In the genomic region with DNA sequence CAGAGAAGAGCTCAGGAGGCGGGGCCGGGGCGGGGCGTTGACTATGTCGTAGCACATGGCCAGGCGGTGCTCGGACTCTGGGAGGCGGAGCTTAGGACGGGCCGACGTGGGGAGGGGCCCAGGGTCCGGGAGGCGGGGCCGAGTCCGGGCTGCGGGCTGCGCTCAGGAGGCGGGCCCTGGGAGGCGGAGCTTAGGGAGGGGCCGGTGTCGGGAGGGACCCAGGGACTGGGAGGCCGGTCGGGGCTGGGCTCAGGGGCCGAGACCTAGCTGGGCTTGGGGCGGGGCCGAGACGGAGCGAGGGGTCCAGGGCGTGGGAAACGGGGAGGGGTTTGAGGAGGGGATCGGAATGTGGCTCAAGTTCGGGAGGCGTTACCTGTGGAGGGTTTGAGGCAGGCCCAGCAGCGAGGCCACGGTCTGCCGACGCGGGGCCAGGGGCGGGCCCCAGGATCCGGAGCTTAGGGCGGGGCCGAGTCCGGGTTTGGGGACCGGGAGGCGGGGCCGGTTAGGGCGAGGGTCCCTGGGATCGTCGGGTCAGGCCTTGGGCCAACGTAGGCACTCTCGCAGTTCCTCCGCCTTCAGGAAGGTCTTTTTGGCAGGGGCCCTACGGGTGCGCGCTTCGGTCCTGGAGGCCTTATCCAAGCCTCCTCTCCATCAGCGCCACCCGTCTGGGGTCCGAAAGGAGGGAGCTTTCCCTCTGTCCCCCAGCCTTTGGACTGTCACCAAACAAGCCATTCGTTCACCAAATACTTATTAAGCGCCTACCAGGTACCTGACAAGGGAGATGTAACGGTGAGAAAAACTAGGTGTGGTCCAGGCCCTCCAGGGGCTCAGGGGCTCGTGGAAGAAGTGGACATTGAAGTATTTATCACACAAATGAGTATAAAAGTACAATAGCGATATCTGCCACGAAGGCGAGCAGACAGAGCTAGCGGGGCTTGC, we compare ENCODE assay signal across 9 cellular contexts. TPM values are rescaled to one million over a fixed set of nuclear protein-coding genes. Genes with fewer than 3 reads are reported as not detected.
DNase-seq lines count a peak whose midpoint lies in the region; ATAC-seq and TF ChIP-seq lines count a peak whose summit lies in the region.
"Not testable (repeated sequence)": the region's sequence is repeated elsewhere in the genome, so short reads cannot be mapped to it uniquely, and the experiment has no call there.
"Had no signal": no experiment of that assay in that cellular context is flagged by ENCODE, and none has a peak within 500 bp of the region (broad histone marks: within the 10 kb centered on the region; RNA-seq: fewer than 3 reads in every experiment).

No MANE protein-coding gene starts in this region.

- H3K9me3 ChIP-seq in iPS-18c (ENCODE audit: control insufficient read depth, insufficient read depth, low read length); thoracic aorta: not testable (repeated sequence)

- ATAC-seq in HG03135 (IDR thresholded peaks at IDR 0.05; ENCODE audit: unreplicated experiment), result peak; percentile 72
- ATAC-seq in thoracic aorta (ENCODE audit: insufficient number of reproducible peaks, low FRiP score, low read depth), result not testable (repeated sequence)

- not testable (repeated sequence) for H3K4me1 ChIP-seq in thoracic aorta (ENCODE audit: control insufficient read depth in 1 of 2, low read depth in 2 of 2)

- peak overlapping the region; percentile 60; the same call in 1 of the 2 replicates for H3K4me3 ChIP-seq in iPS-18c (ENCODE audit: insufficient read depth, low read depth, low read length)
- H3K4me3 ChIP-seq in thoracic aorta, result peak overlapping the region; percentile 96

- DNase-seq in GM10248 (ENCODE audit: extremely low spot score) (peak; percentile 39), NCI-H460 (ENCODE audit: extremely low read depth, low read depth) (peak; percentile 26), cerebellum (ENCODE audit: low spot score) (peak; percentile 44), renal cortical epithelial cell (ENCODE audit: low read depth) (peak; percentile 41), thoracic aorta (ENCODE audit: low spot score) (peak; percentile 48)
- DNase-seq in activated CD4-positive, alpha-beta T cell treated with anti-CD3 and anti-CD28 coated beads, Interleukin-2, amount 50 U/mL, for 4 hours, result peak; percentile 96

- POLR2A ChIA-PET in GM10248 (lab: Yijun Ruan, JAX), result interaction anchor here (0.7 to 1.0 kb wide), 2 partner anchors 560 to 734 kb away, joined by 3 read pairs; no protein-coding TSS in a partner anchor

- CTCF ChIA-PET in GM10248 (lab: Yijun Ruan, JAX), result interaction anchor here (0.8 kb wide), 1 partner anchor 16 kb away, joined by 3 read pairs; no protein-coding TSS in a partner anchor

- not testable (repeated sequence) for TF ChIP-seq CTCF in GM10248 (IDR thresholded peaks at IDR 0.05; ENCODE audit: control extremely low read depth, extremely low read depth, low read depth, missing control alignments); thoracic aorta (IDR thresholded peaks at IDR 0.05)

- not testable (repeated sequence) for H3K27me3 ChIP-seq in thoracic aorta (replicated peaks; ENCODE audit: insufficient read depth)

- peak overlapping the region; percentile 48 to 68 for H3K27ac ChIP-seq in thoracic aorta

- H3K36me3 ChIP-seq in thoracic aorta, result not testable (repeated sequence)

RNA-seq across cellular contexts. Expression of a gene that starts 0.9 kb away (rescaled TPM):
- 22.8 and 23.1 TPM in 2 replicates for total RNA-seq in NCI-H460 (2014; rRNA removed; shearing (Covaris generic))
- polyA plus RNA-seq in NCI-H460 (2014; cell fraction: nucleus; rRNA removed), result 43.3 and 48.4 TPM in 2 replicates
- total RNA-seq in cerebellum, result 4.0 TPM
- total RNA-seq in renal cortical epithelial cell, result 12.3 and 13.9 TPM in 2 replicates
- 10 to 100 TPM in 1 of 2 donors, 1 to 10 TPM in 1; 6.8 to 14.9 TPM for total RNA-seq in thoracic aorta

RNA-seq across cellular contexts. Expression of a gene that starts 26.8 kb away (rescaled TPM):
- 21.6 and 22.0 TPM in 2 replicates for total RNA-seq in NCI-H460 (2014; rRNA removed; shearing (Covaris generic))
- polyA plus RNA-seq in NCI-H460 (2014; cell fraction: nucleus; rRNA removed), result 39.8 and 47.3 TPM in 2 replicates
- total RNA-seq in cerebellum (11.4 TPM), renal cortical epithelial cell (20.8 and 27.8 TPM in 2 replicates), thoracic aorta (10 to 100 TPM; 24.1 to 36.7 TPM)

RNA-seq across cellular contexts. Expression of a gene that starts 32.7 kb away (rescaled TPM):
- not detected in 2 replicates for total RNA-seq in NCI-H460 (2014; rRNA removed; shearing (Covaris generic))
- not detected in 2 replicates for polyA plus RNA-seq in NCI-H460 (2014; cell fraction: nucleus; rRNA removed)
- total RNA-seq in cerebellum (6.9 TPM), renal cortical epithelial cell (0.15 TPM in 1 of 2 replicates, not detected in the other), thoracic aorta (10 to 100 TPM; 11.6 to 21.4 TPM)
- total RNA-seq: T-helper 1 cell treated with Interleukin-12 subunit alpha and Interleukin-12 subunit beta and Interleukin-4 antibody, amounts not matched to agents 30 ng/mL and 1 ng/mL, for 36 hours had no signal

Comparison
In these comparisons a context has a peak if more than half of its experiments do, and no peak if none do; other contexts are left out.
1. DNase-seq: peak in every context shown above with its lines; median percentile 96 in activated CD4-positive, alpha-beta T cell treated with anti-CD3 and anti-CD28 coated beads, Interleukin-2, amount 50 U/mL, for 4 hours; 48 in thoracic aorta; 44 in cerebellum; 41 in renal cortical epithelial cell; 39 in GM10248; 26 in NCI-H460.